Comparison of ENCODE assay signal across 14 cellular contexts in genomic region chr5:116370149-116370548, GRCh38.
DNase-seq lines count a peak whose midpoint lies in the region; ATAC-seq, FAIRE-seq and TF ChIP-seq lines count a peak whose summit lies in the region.
"Had no signal": no experiment of that assay in that cellular context is flagged by ENCODE, and none has a peak within 500 bp of the region (broad histone marks: within the 10 kb centered on the region; RNA-seq: fewer than 3 reads in every experiment).

No MANE protein-coding gene starts in this region.

- no peak overlapping the region for H3K18ac ChIP-seq in H1 (ENCODE audit: extremely low read depth, low read length)

- no peak overlapping the region for H2BK20ac ChIP-seq in H1 (ENCODE audit: low read length)

- no peak overlapping the region for H2AK5ac ChIP-seq in H1 (ENCODE audit: low read depth, low read length)

- H3K4me2 ChIP-seq in HepG2 (ENCODE audit: low read depth, low read length) (no peak overlapping the region), H1 (ENCODE audit: insufficient read depth in 1 of 2, low read depth in 2 of 2, low read length in 2 of 2) (no peak overlapping the region)

- DNase-seq in HepG2 (ENCODE audit: low spot score) (no peak), right lobe of liver (no peak), NCI-H69 (lab: John Stamatoyannopoulos, UW) (peak; percentile 76), H1 (ENCODE audit: low read depth in 1 of 2, low spot score in 2 of 2) (no peak), GM12891 (ENCODE audit: insufficient read length, low spot score) (no peak)
- no peak for DNase-seq in stimulated activated CD4-positive, alpha-beta T cell treated with anti-CD3 and anti-CD28 coated beads, Interleukin-4, amount 100 ng/mL, for 4 hours
- DNase-seq: GDM1, NCI-H1105, NCI-H187, NCI-H446, PC-3 had no signal

- FAIRE-seq in HepG2 (lab: Jason Lieb, UNC) (no peak), H1 (lab: Jason Lieb, UNC) (no peak), GM12891 (lab: Jason Lieb, UNC) (no peak)
- FAIRE-seq: GM12892 had no signal

- ATAC-seq in HepG2 = no peak
- ATAC-seq in right lobe of liver = no peak
- no peak for ATAC-seq in HG02798 (IDR thresholded peaks at IDR 0.05; ENCODE audit: poor library complexity, unreplicated experiment)

- H3K4ac ChIP-seq in H1 (replicated peaks; ENCODE audit: insufficient read length, low read depth, low read length) = no peak overlapping the region

- intact Hi-C loops in HepG2 (cut with micrococcal nuclease; ENCODE audit: unreplicated experiment) (no loop called here), right lobe of liver (cut with DNase I) (no loop called here)

- TF ChIP-seq RAD21 in HepG2 (CRISPR knock-in tag; IDR thresholded peaks at IDR 0.05) = no peak
- TF ChIP-seq RAD21 in H1 (IDR thresholded peaks at IDR 0.05 in 1 of 2, conservative IDR thresholded peaks at IDR 0.05 in 1 of 2; ENCODE audit: low read depth in 2 of 2, low read length in 2 of 2) = no peak

- TF ChIP-seq POLR2A in HepG2 (IDR thresholded peaks at IDR 0.05; ENCODE audit: insufficient read depth in 1 of 2, low read depth in 2 of 2, low read length in 2 of 2) (no peak), right lobe of liver (IDR thresholded peaks at IDR 0.05) (no peak), H1 (IDR thresholded peaks at IDR 0.05; ENCODE audit: control extremely low read depth in 1 of 2, low read depth in 2 of 2, low read length in 2 of 2) (no peak), GM12891 (IDR thresholded peaks at IDR 0.05; ENCODE audit: low read depth, low read length) (no peak)

- no peak overlapping the region for H4K91ac ChIP-seq in H1 (replicated peaks; ENCODE audit: insufficient read length, low read length)

- H3K36me3 ChIP-seq in HepG2 (replicated peaks in 1 of 2; ENCODE audit: control insufficient read depth in 1 of 2, insufficient read depth in 2 of 2, low read length in 2 of 2) (no peaks in the 10 kb centered on the region), right lobe of liver (no peaks in the 10 kb centered on the region), H1 (ENCODE audit: control insufficient read depth in 2 of 4, insufficient read depth in 4 of 4, low read length in 3 of 4) (no peaks in the 10 kb centered on the region)

- no peak overlapping the region for H3K9ac ChIP-seq in HepG2 (ENCODE audit: insufficient read depth, low read depth, low read length)
- no peak overlapping the region for H3K9ac ChIP-seq in H1 (replicated peaks in 1 of 4; ENCODE audit: extremely low read depth in 1 of 4, low read depth in 3 of 4, low read length in 3 of 4)

- H2BK5ac ChIP-seq in H1 (ENCODE audit: low read depth, low read length) = no peak overlapping the region

- no peaks in the 10 kb centered on the region for H3K27me3 ChIP-seq in HepG2 (ENCODE audit: control insufficient read depth in 1 of 2, insufficient read depth in 2 of 2, low read length in 2 of 2)
- no peaks in the 10 kb centered on the region for H3K27me3 ChIP-seq in right lobe of liver
- H3K27me3 ChIP-seq in H1 (replicated peaks in 1 of 4; ENCODE audit: control insufficient read depth in 3 of 4, extremely low read depth in 1 of 4, insufficient read depth in 3 of 4, low read length in 3 of 4) = no peaks in the 10 kb centered on the region

- no peaks in the 10 kb centered on the region for H3K79me1 ChIP-seq in H1 (ENCODE audit: low read depth, low read length)

- H4K20me1 ChIP-seq in HepG2 (ENCODE audit: insufficient read depth, low read length) (no peaks in the 10 kb centered on the region), H1 (replicated peaks in 1 of 2; ENCODE audit: control insufficient read depth in 1 of 2, insufficient read depth in 2 of 2, low read length in 2 of 2) (no peaks in the 10 kb centered on the region)

- CTCF ChIA-PET in HepG2 (lab: Yijun Ruan, JAX; ENCODE audit: low intra/inter-chr PET ratio, low total read pairs) (no interaction called here), H1 (lab: Charles Lee; ENCODE audit: partially characterized antibody) (interaction anchor here (0.6 to 1.8 kb wide), 3 partner anchors 8 to 104 kb away, joined by 3 to 8 read pairs (median 3); no protein-coding TSS in a partner anchor)

- no peak overlapping the region for H2BK15ac ChIP-seq in H1 (ENCODE audit: low read length)

- no peak overlapping the region for H3K4me3 ChIP-seq in HepG2 (replicated peaks in 1 of 3; ENCODE audit: insufficient read depth in 1 of 3, low read depth in 2 of 3, low read length in 3 of 3)
- no peak overlapping the region for H3K4me3 ChIP-seq in right lobe of liver
- H3K4me3 ChIP-seq in H1 (ENCODE audit: extremely low read depth in 1 of 4, insufficient read depth in 2 of 4, low read depth in 3 of 4, low read length in 4 of 4) = no peak overlapping the region

- H2AFZ ChIP-seq in HepG2 (ENCODE audit: low read length) (no peak overlapping the region), H1 (ENCODE audit: low read length) (no peak overlapping the region)

- no peak overlapping the region for H4K5ac ChIP-seq in H1 (ENCODE audit: insufficient read length, low read depth, low read length)

- no peak overlapping the region for H4K8ac ChIP-seq in H1 (ENCODE audit: extremely low read depth, insufficient read depth, low read length)

- H3K23ac ChIP-seq in H1 (ENCODE audit: insufficient read length) = no peak overlapping the region

- POLR2A ChIA-PET in HepG2 (lab: Yijun Ruan, JAX) (no interaction called here), H1 (lab: Charles Lee; ENCODE audit: partially characterized antibody) (interaction anchor here (0.9 kb wide), 1 partner anchor 13 kb away, joined by 3 read pairs; no protein-coding TSS in a partner anchor)

- H3K9me3 ChIP-seq in HepG2 (ENCODE audit: low read length) (no peaks in the 10 kb centered on the region), right lobe of liver (no peaks in the 10 kb centered on the region), H1 (ENCODE audit: insufficient read depth in 2 of 2, low read depth in 1 of 2, low read length in 1 of 2) (no peaks in the 10 kb centered on the region)

- in situ Hi-C loops in HepG2 (cut with HindIII; ENCODE audit: extremely low pct_ligation_motif_present, low pct_unique_long_range_greater_than_20kb) = no loop called here

- TF ChIP-seq CTCF in HepG2 (CRISPR knock-in tag; IDR thresholded peaks at IDR 0.05) = no peak
- no peak for TF ChIP-seq CTCF in right lobe of liver (IDR thresholded peaks at IDR 0.05)
- TF ChIP-seq CTCF in H1 (IDR thresholded peaks at IDR 0.05; ENCODE audit: control extremely low read depth in 1 of 3, insufficient read depth in 1 of 3, low read depth in 1 of 3, low read length in 3 of 3) = no peak

- no peak overlapping the region for H2BK12ac ChIP-seq in H1 (ENCODE audit: low read depth, low read length)

- H3K14ac ChIP-seq in H1 (ENCODE audit: insufficient read length) = no peak overlapping the region

- no peak overlapping the region for H3K27ac ChIP-seq in HepG2 (ENCODE audit: extremely low read length, insufficient read depth, low read length)
- peak overlapping the region in 1 of 3 donors; percentile 3 for H3K27ac ChIP-seq in right lobe of liver
- H3K27ac ChIP-seq in H1 (ENCODE audit: low read depth, low read length) = no peak overlapping the region
- H3K27ac ChIP-seq: RWPE1 had no signal

- no peak for TF ChIP-seq EP300 in HepG2 (IDR thresholded peaks at IDR 0.05; ENCODE audit: low read depth in 2 of 2, low read length in 2 of 2)
- no peak for TF ChIP-seq EP300 in HepG2 (CRISPR knock-in tag; IDR thresholded peaks at IDR 0.05; ENCODE audit: borderline replicate concordance)
- no peak for TF ChIP-seq EP300 in H1 (IDR thresholded peaks at IDR 0.05; ENCODE audit: borderline replicate concordance in 1 of 2, low read depth in 2 of 2, low read length in 2 of 2)

- WGBS in HepG2 (ENCODE audit: low lambda C conversion rate) = 91% methylated on average over 4 of the region's 4 CpGs
- 76% methylated on average over 4 of the region's 4 CpGs for WGBS in right lobe of liver (ENCODE audit: insufficient coverage, low coverage, low lambda C conversion rate, missing lambda C conversion rate)
- 90% methylated on average over 4 of the region's 4 CpGs; no CpG with 5 or more reads in 1 of the 2 experiments for WGBS in H1 (ENCODE audit: extremely low coverage in 1 of 2, insufficient coverage in 1 of 2, insufficient read length in 1 of 2, insufficient replicate concordance in 2 of 2, low coverage in 1 of 2, low lambda C conversion rate in 2 of 2, missing lambda C conversion rate in 1 of 2), 2 experiments

- no peaks in the 10 kb centered on the region for H3K79me2 ChIP-seq in HepG2 (ENCODE audit: insufficient read depth, low read length)
- H3K79me2 ChIP-seq in H1 (ENCODE audit: control insufficient read depth in 1 of 2, insufficient read depth in 2 of 2, low read length in 2 of 2) = no peaks in the 10 kb centered on the region

- H3K23me2 ChIP-seq in H1 (ENCODE audit: low read depth, low read length) = no peaks in the 10 kb centered on the region; the same call in 1 of the 2 replicates

- BruUV-seq in HepG2 (replicated peaks; lab: Mats Ljungman, UMichigan) = no TSS peak

- H3K4me1 ChIP-seq in HepG2 (ENCODE audit: insufficient read depth, low read length) = peaks cover 21% of the 10 kb centered on the region
- peaks cover 0 to 9% (median 3%) of the 10 kb centered on the region in 4 donors for H3K4me1 ChIP-seq in right lobe of liver
- peaks cover 0 to 7% (median 2%) of the 10 kb centered on the region in 4 experiments; a peak in 2 of 7 replicates for H3K4me1 ChIP-seq in H1 (replicated peaks in 1 of 4; ENCODE audit: control insufficient read depth in 3 of 4, insufficient read depth in 4 of 4, low read length in 3 of 4)

- H2BK120ac ChIP-seq in H1 (replicated peaks; ENCODE audit: low read depth, low read length) = no peak overlapping the region

- no peak overlapping the region for H3K56ac ChIP-seq in H1 (replicated peaks; ENCODE audit: insufficient read length, low read depth, low read length)

TF ChIP-seq in H1, 55 proteins besides CTCF, POLR2A, EP300 and RAD21:
- TF ChIP-seq CBX5 (IDR thresholded peaks at IDR 0.05; ENCODE audit: low read depth, low read length) (no peak), SP1 (IDR thresholded peaks at IDR 0.05; ENCODE audit: low read depth, low read length) (0 out of 2 replicates have a peak, but pooled peaks have one; percentile 14), POLR2AphosphoS5 (IDR thresholded peaks at IDR 0.05; ENCODE audit: low read depth, low read length) (no peak)

TF ChIP-seq in GM12891, 5 proteins besides CTCF, POLR2A, EP300 and RAD21:
- TF ChIP-seq POLR2AphosphoS5 (IDR thresholded peaks at IDR 0.05; ENCODE audit: low read depth, low read length) = no peak
- TF ChIP-seq SPI1 (IDR thresholded peaks at IDR 0.05; ENCODE audit: low read depth, low read length) = no peak
- no peak for TF ChIP-seq TAF1 (IDR thresholded peaks at IDR 0.05; ENCODE audit: low read depth, low read length)
- TF ChIP-seq POU2F2 (IDR thresholded peaks at IDR 0.05; ENCODE audit: low read depth, low read length) = no peak
- no peak for TF ChIP-seq PAX5 (IDR thresholded peaks at IDR 0.05; ENCODE audit: insufficient read depth, low read length, severe bottlenecking)

Comparison
In these comparisons a context has a peak if more than half of its experiments do, and no peak if none do; other contexts are left out.
1. Of the 41 proteins assayed by ChIP-seq in both HepG2 and H1: peak only in HepG2: none; only in H1: SP1; in both: none; in neither: 40.